In the genomic region with DNA sequence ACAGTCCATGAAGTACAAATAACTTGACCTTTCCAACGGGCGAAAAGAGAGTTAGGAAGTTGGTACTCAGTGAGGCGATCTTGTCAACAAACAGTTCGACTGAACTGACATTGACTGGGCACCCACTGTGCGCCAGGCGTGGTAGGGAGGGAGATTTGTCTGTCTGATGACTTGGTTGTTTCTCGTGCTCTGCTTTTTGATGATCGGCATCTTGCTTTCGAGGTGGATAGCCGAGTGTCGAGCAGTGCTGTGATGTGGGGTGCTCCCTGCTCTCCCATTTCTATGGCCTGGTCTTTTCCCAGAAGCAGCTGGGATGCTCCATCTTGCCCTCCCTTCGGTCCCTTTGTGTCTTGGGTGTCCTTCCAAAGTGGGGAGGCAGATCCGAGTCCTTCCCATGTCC, we compare ENCODE assay signal across 1 cellular context.
TF ChIP-seq lines count a peak whose summit lies in the region.

No MANE protein-coding gene starts in this region.

TF ChIP-seq in GM23338, 12 proteins besides CTCF, POLR2A, EP300 and RAD21:
- TF ChIP-seq ZNF331 (CRISPR knock-in tag; IDR thresholded peaks at IDR 0.05; ENCODE audit: low read depth) (no peak), NANOG (IDR thresholded peaks at IDR 0.05; ENCODE audit: borderline replicate concordance) (no peak), EZH2 (IDR thresholded peaks at IDR 0.05; ENCODE audit: low read depth, unreplicated experiment) (no peak), CREB1 (CRISPR knock-in tag; IDR thresholded peaks at IDR 0.05; ENCODE audit: low read depth) (no peak), ZNF114 (CRISPR knock-in tag; IDR thresholded peaks at IDR 0.05) (no peak)
- TF ChIP-seq, protein P1, sequence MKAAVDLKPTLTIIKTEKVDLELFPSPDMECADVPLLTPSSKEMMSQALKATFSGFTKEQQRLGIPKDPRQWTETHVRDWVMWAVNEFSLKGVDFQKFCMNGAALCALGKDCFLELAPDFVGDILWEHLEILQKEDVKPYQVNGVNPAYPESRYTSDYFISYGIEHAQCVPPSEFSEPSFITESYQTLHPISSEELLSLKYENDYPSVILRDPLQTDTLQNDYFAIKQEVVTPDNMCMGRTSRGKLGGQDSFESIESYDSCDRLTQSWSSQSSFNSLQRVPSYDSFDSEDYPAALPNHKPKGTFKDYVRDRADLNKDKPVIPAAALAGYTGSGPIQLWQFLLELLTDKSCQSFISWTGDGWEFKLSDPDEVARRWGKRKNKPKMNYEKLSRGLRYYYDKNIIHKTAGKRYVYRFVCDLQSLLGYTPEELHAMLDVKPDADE (IDR thresholded peaks at IDR 0.05) = no peak
TF ChIP-seq in GM23338: peak in this region for 0.
